1 cellular context compared by ENCODE assay signal in genomic region chr15:56064152-56064551, GRCh38.
TF ChIP-seq lines count a peak whose summit lies in the region.

No MANE protein-coding gene starts in this region.

TF ChIP-seq in A549, 52 proteins besides CTCF, POLR2A, EP300 and RAD21 (continued from another document):
- TF ChIP-seq, protein P1, sequence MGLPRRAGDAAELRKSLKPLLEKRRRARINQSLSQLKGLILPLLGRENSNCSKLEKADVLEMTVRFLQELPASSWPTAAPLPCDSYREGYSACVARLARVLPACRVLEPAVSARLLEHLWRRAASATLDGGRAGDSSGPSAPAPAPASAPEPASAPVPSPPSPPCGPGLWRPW (IDR thresholded peaks at IDR 0.05) = no peak
